10 cellular contexts compared by ENCODE assay signal in genomic region chr5:68710514-68710913, GRCh38.
A peak's percentile ranks its signal among the peaks of the same experiment; 100 is the strongest.
DNase-seq lines count a peak whose midpoint lies in the region; ATAC-seq and TF ChIP-seq lines count a peak whose summit lies in the region.
"Had no signal": no experiment of that assay in that cellular context is flagged by ENCODE, and none has a peak within 500 bp of the region (broad histone marks: within the 10 kb centered on the region; RNA-seq: fewer than 3 reads in every experiment).

No MANE protein-coding gene starts in this region.

- H3K27ac Mint-ChIP-seq in GM23338, result no peak overlapping the region
- no peak overlapping the region for H3K27ac Mint-ChIP-seq in progenitor cell of endocrine pancreas
- H3K27ac Mint-ChIP-seq in natural killer cell, result peak overlapping the region in 1 of 2 donors; percentile 73

- H3K9me3 Mint-ChIP-seq in GM23338, result no peaks in the 10 kb centered on the region; the same call in 2 of the 3 replicates
- no peaks in the 10 kb centered on the region for H3K9me3 Mint-ChIP-seq in progenitor cell of endocrine pancreas (ENCODE audit: low read depth)
- no peaks in the 10 kb centered on the region for H3K9me3 Mint-ChIP-seq in natural killer cell

- TF ChIP-seq POLR2A in spleen (IDR thresholded peaks at IDR 0.05), result no peak

- intact Hi-C loops in spleen (cut with DNase I; ENCODE audit: low total_unique reads), result no loop called here
- intact Hi-C loops in natural killer cell (cut with micrococcal nuclease), result no loop called here

- 0 out of 2 replicates have a peak, but pooled peaks cover 5% of the 10 kb centered on the region for H3K9me2 ChIP-seq in GM23338 (ENCODE audit: insufficient read depth)
- H3K9me2 ChIP-seq in Loucy (replicated peaks; ENCODE audit: low read depth, low read length), result no peaks in the 10 kb centered on the region

- no peak for ATAC-seq in GM23338
- ATAC-seq in natural killer cell, result no peak

- H4K20me1 ChIP-seq in GM23338 (replicated peaks; ENCODE audit: insufficient read depth) (no peaks in the 10 kb centered on the region), Loucy (ENCODE audit: insufficient read depth, low read length, poor library complexity, severe bottlenecking) (no peaks in the 10 kb centered on the region)

- peak overlapping the region; percentile 62 for H3K9ac ChIP-seq in Loucy (ENCODE audit: low read depth, low read length, poor library complexity, severe bottlenecking)
- H3K9ac ChIP-seq in parathyroid adenoma, result no peak overlapping the region

- H3K79me2 ChIP-seq in GM23338 (replicated peaks; ENCODE audit: insufficient read depth) (no peaks in the 10 kb centered on the region), Loucy (ENCODE audit: insufficient read depth, low read length) (no peaks in the 10 kb centered on the region), parathyroid adenoma (no peaks in the 10 kb centered on the region)

- H3K4me1 Mint-ChIP-seq in GM23338, result no peaks in the 10 kb centered on the region
- no peaks in the 10 kb centered on the region for H3K4me1 Mint-ChIP-seq in progenitor cell of endocrine pancreas (ENCODE audit: low read depth)
- H3K4me1 Mint-ChIP-seq in natural killer cell, result peaks cover 25 to 29% of the 10 kb centered on the region in 2 donors

- DNase-seq in NCI-H2171 treated with DMSO at 0.1 percent for 48 hours (lab: John Stamatoyannopoulos, UW) (peak; percentile 22), NCI-H2171 (lab: John Stamatoyannopoulos, UW) (no peak), GM23338 (ENCODE audit: low spot score) (no peak), spleen (no peak), progenitor cell of endocrine pancreas (ENCODE audit: low spot score, unreplicated experiment) (no peak), natural killer cell (no peak)
- DNase-seq: 8988T, NCI-H774 had no signal

- H3K36me3 ChIP-seq in GM23338 (ENCODE audit: insufficient read depth), result no peaks in the 10 kb centered on the region
- H3K36me3 ChIP-seq in Loucy (ENCODE audit: insufficient read depth, low read length), result no peaks in the 10 kb centered on the region
- no peaks in the 10 kb centered on the region for H3K36me3 ChIP-seq in parathyroid adenoma (ENCODE audit: control insufficient read depth, insufficient read depth, low read length)
- no peaks in the 10 kb centered on the region for H3K36me3 ChIP-seq in spleen

- no peaks in the 10 kb centered on the region for H3K4me1 ChIP-seq in GM23338 (ENCODE audit: insufficient read depth)
- peaks cover 78% of the 10 kb centered on the region for H3K4me1 ChIP-seq in Loucy (ENCODE audit: insufficient read depth, low read length, poor library complexity, severe bottlenecking)
- peaks cover 52% of the 10 kb centered on the region for H3K4me1 ChIP-seq in parathyroid adenoma
- H3K4me1 ChIP-seq in spleen, result peaks cover 8 to 47% (median 21%) of the 10 kb centered on the region in 6 donors

- no peaks in the 10 kb centered on the region for H3K27me3 Mint-ChIP-seq in GM23338 (ENCODE audit: insufficient read depth, low read depth, poor library complexity)
- no peaks in the 10 kb centered on the region for H3K27me3 Mint-ChIP-seq in progenitor cell of endocrine pancreas
- peaks cover 0 to 6% of the 10 kb centered on the region in 2 donors for H3K27me3 Mint-ChIP-seq in natural killer cell (ENCODE audit: low read depth in 2 of 2)

- H3K27ac ChIP-seq in GM23338 (ENCODE audit: low read depth) (no peak overlapping the region), parathyroid adenoma (peak overlapping the region; percentile 98), spleen (no peak overlapping the region)

- H3K4me3 Mint-ChIP-seq in GM23338, result no peak overlapping the region
- no peak overlapping the region for H3K4me3 Mint-ChIP-seq in progenitor cell of endocrine pancreas (ENCODE audit: low read depth)
- H3K4me3 Mint-ChIP-seq in natural killer cell, result no peak overlapping the region

- no peaks in the 10 kb centered on the region for H3F3A ChIP-seq in GM23338 (replicated peaks; ENCODE audit: low read depth)
- peaks cover 3% of the 10 kb centered on the region; the same call in 1 of the 2 replicates for H3F3A ChIP-seq in Loucy (ENCODE audit: low read depth)

- H3K4me2 ChIP-seq in GM23338, result no peak overlapping the region
- peak overlapping the region; percentile 76 for H3K4me2 ChIP-seq in Loucy (ENCODE audit: low read depth, low read length, poor library complexity, severe bottlenecking)
- no peak overlapping the region for H3K4me2 ChIP-seq in parathyroid adenoma (ENCODE audit: low read length)

- no peak for TF ChIP-seq CTCF in GM23338 (conservative IDR thresholded peaks at IDR 0.05; ENCODE audit: low read depth in 2 of 2)
- no peak for TF ChIP-seq CTCF in Loucy (conservative IDR thresholded peaks at IDR 0.05; ENCODE audit: low read length)
- TF ChIP-seq CTCF in parathyroid adenoma (IDR thresholded peaks at IDR 0.05), result no peak
- no peak for TF ChIP-seq CTCF in spleen (IDR thresholded peaks at IDR 0.05 in 8 of 11, conservative IDR thresholded peaks at IDR 0.05 in 3 of 11)
- TF ChIP-seq CTCF in progenitor cell of endocrine pancreas (IDR thresholded peaks at IDR 0.05; ENCODE audit: unreplicated experiment), result no peak
- TF ChIP-seq CTCF in natural killer cell (IDR thresholded peaks at IDR 0.05), result no peak

- 0 out of 2 replicates have a peak, but pooled peaks cover 4% of the 10 kb centered on the region for H3K9me3 ChIP-seq in Loucy (ENCODE audit: insufficient read depth, low read depth, low read length)
- no peaks in the 10 kb centered on the region for H3K9me3 ChIP-seq in parathyroid adenoma (ENCODE audit: control insufficient read depth, low read length)
- H3K9me3 ChIP-seq in spleen, result no peaks in the 10 kb centered on the region

- H3K4me3 ChIP-seq in GM23338, result no peak overlapping the region
- H3K4me3 ChIP-seq in Loucy (ENCODE audit: low read length, poor library complexity, severe bottlenecking), result peak overlapping the region; percentile 60
- no peak overlapping the region for H3K4me3 ChIP-seq in parathyroid adenoma (ENCODE audit: low read depth, low read length)
- no peak overlapping the region for H3K4me3 ChIP-seq in spleen

- H3K27me3 ChIP-seq in GM23338 (ENCODE audit: insufficient read depth), result no peaks in the 10 kb centered on the region
- H3K27me3 ChIP-seq in Loucy (ENCODE audit: insufficient read depth, low read length, poor library complexity, severe bottlenecking), result no peaks in the 10 kb centered on the region
- no peaks in the 10 kb centered on the region for H3K27me3 ChIP-seq in parathyroid adenoma (ENCODE audit: control insufficient read depth, insufficient read depth, low read length)
- H3K27me3 ChIP-seq in spleen (replicated peaks in 1 of 7), result no peaks in the 10 kb centered on the region

- WGBS in spleen, 5 donors, result 79 to 93% (median 83%) methylated on average over 1 of the region's 1 CpG

- 0 out of 2 replicates have a peak overlapping the region, but pooled peaks have one; percentile 66 for H2AFZ ChIP-seq in GM23338
- no peak overlapping the region for H2AFZ ChIP-seq in Loucy (ENCODE audit: low read length)
- H2AFZ ChIP-seq in parathyroid adenoma, result peak overlapping the region; percentile 63

- H3K36me3 Mint-ChIP-seq in GM23338 (ENCODE audit: low read depth), result no peaks in the 10 kb centered on the region
- H3K36me3 Mint-ChIP-seq in progenitor cell of endocrine pancreas (ENCODE audit: insufficient read depth), result no peaks in the 10 kb centered on the region
- no peaks in the 10 kb centered on the region for H3K36me3 Mint-ChIP-seq in natural killer cell

TF ChIP-seq in GM23338, 12 proteins besides CTCF, POLR2A, EP300 and RAD21 (continues in another document):
- TF ChIP-seq ZNF331 (CRISPR knock-in tag; IDR thresholded peaks at IDR 0.05; ENCODE audit: low read depth), result no peak
